In the genomic region with DNA sequence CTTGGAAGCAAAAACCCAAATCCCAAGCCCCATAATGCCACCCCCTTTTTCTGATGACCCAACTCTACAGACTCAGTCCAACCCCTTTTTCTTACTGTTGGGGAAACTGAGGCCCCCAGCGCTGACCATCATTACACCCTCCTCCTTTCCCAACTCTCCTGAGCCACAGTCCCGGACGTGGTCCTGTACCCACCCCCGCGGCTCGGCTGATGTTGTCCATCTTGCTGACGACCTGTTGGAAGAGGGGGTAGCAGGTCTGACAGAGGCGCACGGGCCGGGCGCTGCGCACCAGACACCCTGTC, we compare ENCODE assay signal across 9 cellular contexts. TPM values are rescaled to one million over a fixed set of nuclear protein-coding genes. Genes with fewer than 3 reads are reported as not detected.
DNase-seq lines count a peak whose midpoint lies in the region; ATAC-seq, FAIRE-seq and TF ChIP-seq lines count a peak whose summit lies in the region.
"Had no signal": no experiment of that assay in that cellular context is flagged by ENCODE, and none has a peak within 500 bp of the region (broad histone marks: within the 10 kb centered on the region; RNA-seq: fewer than 3 reads in every experiment).

No MANE protein-coding gene starts in this region.

- peaks cover 0 to 2% of the 10 kb centered on the region in 2 donors for H3K36me3 ChIP-seq in kidney (ENCODE audit: control insufficient read depth in 1 of 2, insufficient read depth in 2 of 2, low read length in 2 of 2)

- peak overlapping the region; percentile 84 to 97 for H3K4me3 ChIP-seq in kidney (ENCODE audit: low read length in 2 of 2)

- ATAC-seq in HG03432 (IDR thresholded peaks at IDR 0.05; ENCODE audit: unreplicated experiment), result peak; percentile 45

- H3K27ac ChIP-seq in angular gyrus (ENCODE audit: low read depth, low read length) (peak overlapping the region; percentile 30), kidney (ENCODE audit: low read depth in 2 of 2, low read length in 2 of 2) (peak overlapping the region; percentile 42 to 55), substantia nigra (ENCODE audit: low read depth, low read length, poor library complexity, severe bottlenecking) (peak overlapping the region; percentile 80)

- intact Hi-C loops in kidney (cut with DNase I), result no loop called here

- H3K27ac Mint-ChIP-seq in activated T-cell treated with anti-CD3 and anti-CD28 coated beads, Interleukin-2, amount 50 U/mL, for 24 hours, result peak overlapping the region; percentile 83

- H3K4me3 Mint-ChIP-seq in activated T-cell treated with anti-CD3 and anti-CD28 coated beads, Interleukin-2, amount 50 U/mL, for 24 hours, result peak overlapping the region; percentile 84

- H3K9me3 Mint-ChIP-seq in activated T-cell treated with anti-CD3 and anti-CD28 coated beads, Interleukin-2, amount 50 U/mL, for 24 hours, result no peaks in the 10 kb centered on the region

- TF ChIP-seq CTCF in kidney (IDR thresholded peaks at IDR 0.05; ENCODE audit: borderline replicate concordance, extremely low read depth, insufficient read depth), result no peak

- H3K4me1 ChIP-seq in kidney (ENCODE audit: control insufficient read depth in 1 of 2, insufficient read depth in 1 of 2, low read depth in 1 of 2, low read length in 2 of 2), result peaks cover 3 to 6% of the 10 kb centered on the region in 2 donors

- peak overlapping the region; percentile 81 to 87 for H3K9ac ChIP-seq in kidney (ENCODE audit: low read length in 2 of 2)

- H3K9me3 ChIP-seq in kidney (ENCODE audit: control insufficient read depth in 1 of 2, low read length in 2 of 2), result no peaks in the 10 kb centered on the region

- no peaks in the 10 kb centered on the region for H3K27me3 Mint-ChIP-seq in activated T-cell treated with anti-CD3 and anti-CD28 coated beads, Interleukin-2, amount 50 U/mL, for 24 hours

- no peak for DNase-seq in activated T-cell treated with anti-CD3 and anti-CD28 coated beads, Interleukin-2, amount 50 U/mL, for 24 hours
- no peak for DNase-seq in activated T-cell treated with anti-CD3 and anti-CD28 coated beads for 4 hours
- no peak for DNase-seq in kidney
- DNase-seq in substantia nigra (lab: John Stamatoyannopoulos, UW), result peak in 3 of 49 donors; percentile 46 to 51 (median 51)
- DNase-seq in MV-4-11 (lab: John Stamatoyannopoulos, UW), result no peak
- no peak for DNase-seq in NCI-H1694 (lab: John Stamatoyannopoulos, UW)

- peaks cover 35% of the 10 kb centered on the region for H3K4me1 Mint-ChIP-seq in activated T-cell treated with anti-CD3 and anti-CD28 coated beads, Interleukin-2, amount 50 U/mL, for 24 hours (ENCODE audit: low read depth)

- peaks cover 2% of the 10 kb centered on the region for H3K36me3 Mint-ChIP-seq in activated T-cell treated with anti-CD3 and anti-CD28 coated beads, Interleukin-2, amount 50 U/mL, for 24 hours (ENCODE audit: low read depth)

- FAIRE-seq in kidney (lab: Jason Lieb, UNC), result no peak
- FAIRE-seq: G401.6 had no signal

RNA-seq across cellular contexts. Expression of a gene that starts 0.5 kb away (rescaled TPM):
- total RNA-seq in kidney, result 34.5 TPM
- polyA plus RNA-seq in kidney (ENCODE audit: insufficient read depth, low read depth, low replicate concordance), result 19.8 TPM

Comparison
In these comparisons a context has a peak if more than half of its experiments do, and no peak if none do; other contexts are left out.
1. H3K27ac ChIP-seq: peak in every context shown above with its lines; median percentile 80 in substantia nigra; 48 in kidney; 30 in angular gyrus.